Comparison of ENCODE assay signal across 13 cellular contexts in the genomic region with DNA sequence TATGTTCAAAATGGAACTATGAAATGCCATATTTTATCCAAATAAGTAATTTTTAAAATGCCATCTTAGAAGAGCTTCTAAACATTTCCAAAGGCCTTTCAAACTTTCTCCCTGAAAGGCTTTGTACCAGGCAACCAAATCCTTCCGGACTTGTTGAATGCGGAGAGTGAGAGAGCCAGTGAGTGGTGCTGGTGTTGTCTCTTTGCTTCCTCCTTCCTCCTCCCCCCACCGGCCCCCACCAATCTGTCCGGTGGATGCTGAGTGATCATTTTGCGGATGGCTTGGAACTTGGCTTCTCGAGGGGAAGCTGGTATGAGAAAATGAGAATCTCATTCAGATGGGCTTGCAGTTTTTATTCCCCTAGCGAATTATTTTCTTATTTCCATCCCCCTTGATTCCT.
DNase-seq lines count a peak whose midpoint lies in the region; ATAC-seq, FAIRE-seq and TF ChIP-seq lines count a peak whose summit lies in the region.
"Had no signal": no experiment of that assay in that cellular context is flagged by ENCODE, and none has a peak within 500 bp of the region (broad histone marks: within the 10 kb centered on the region; RNA-seq: fewer than 3 reads in every experiment).

No MANE protein-coding gene starts in this region.

- H3K4me2 ChIP-seq in PC-9 (peak overlapping the region; percentile 76), fibroblast of lung (ENCODE audit: extremely low read depth, insufficient read depth, low read length) (peak overlapping the region; percentile 73)

- peak overlapping the region; percentile 14 for H2AFZ ChIP-seq in PC-9
- peak overlapping the region; percentile 15 for H2AFZ ChIP-seq in fibroblast of lung (ENCODE audit: low read length)

- H3K79me2 ChIP-seq in PC-9 (ENCODE audit: low read depth) (0 out of 2 replicates have a peak, but pooled peaks cover 9% of the 10 kb centered on the region), fibroblast of lung (ENCODE audit: control insufficient read depth, insufficient read depth, low read length) (no peaks in the 10 kb centered on the region)

- no peaks in the 10 kb centered on the region for H3K9me3 Mint-ChIP-seq in CD4-positive, alpha-beta T cell
- H3K9me3 Mint-ChIP-seq: dendritic cell treated with granulocyte-macrophage colony-stimulating factor and Interleukin-4, amounts not matched to agents 40 ng/mL and 50 ng/mL, for 4 days had no signal

- no peak overlapping the region for H3K9ac ChIP-seq in fibroblast of lung (ENCODE audit: insufficient read depth, low read length)

- intact Hi-C loops in PC-9 (cut with micrococcal nuclease; ENCODE audit: unreplicated experiment) = loop anchor here (1.0 kb wide), 1 partner anchor 114 kb away; no protein-coding TSS in a partner anchor
- intact Hi-C loops in prostate gland (cut with DNase I) = loop anchor here (5.0 kb wide), 1 partner anchor 46 kb away; no protein-coding TSS in a partner anchor
- intact Hi-C loops in CD4-positive, alpha-beta T cell (cut with DNase I, micrococcal nuclease) = no loop called here

- H3K4me1 ChIP-seq in PC-9 (replicated peaks; ENCODE audit: insufficient read depth) (peaks cover 92% of the 10 kb centered on the region), fibroblast of lung (ENCODE audit: control insufficient read depth, extremely low read depth, insufficient read depth, low read length) (peaks cover 5% of the 10 kb centered on the region), prostate gland (replicated peaks) (peaks cover 3% of the 10 kb centered on the region)

- H3K36me3 Mint-ChIP-seq in CD4-positive, alpha-beta T cell (ENCODE audit: low read depth) = no peaks in the 10 kb centered on the region

- WGBS in prostate gland = 28% methylated on average over 7 of the region's 7 CpGs

- BruUV-seq in PC-9 (replicated peaks; lab: Mats Ljungman, UMichigan) = no TSS peak

- no peak for TF ChIP-seq CTCF in PC-9 (conservative IDR thresholded peaks at IDR 0.05)
- TF ChIP-seq CTCF in fibroblast of lung (conservative IDR thresholded peaks at IDR 0.05 in 1 of 2, IDR thresholded peaks at IDR 0.05 in 1 of 2; ENCODE audit: low read depth in 1 of 2, low read length in 2 of 2) = no peak
- TF ChIP-seq CTCF in prostate gland (IDR thresholded peaks at IDR 0.05) = no peak
- TF ChIP-seq CTCF in CD4-positive, alpha-beta T cell (IDR thresholded peaks at IDR 0.05) = no peak

- H4K20me1 ChIP-seq in PC-9 (ENCODE audit: insufficient read depth) = no peaks in the 10 kb centered on the region
- H4K20me1 ChIP-seq in fibroblast of lung (ENCODE audit: control insufficient read depth, extremely low read depth, insufficient read depth, low read length) = no peaks in the 10 kb centered on the region

- no peaks in the 10 kb centered on the region for H3K36me3 ChIP-seq in PC-9 (ENCODE audit: low read depth)
- no peaks in the 10 kb centered on the region for H3K36me3 ChIP-seq in fibroblast of lung (ENCODE audit: control insufficient read depth, insufficient read depth, low read length)
- no peaks in the 10 kb centered on the region for H3K36me3 ChIP-seq in prostate gland

- POLR2A ChIA-PET in PC-9 (lab: Charles Lee; ENCODE audit: unreplicated experiment) = interaction anchor here (1.0 kb wide), 1 partner anchor 19 kb away, joined by 11 read pairs; no protein-coding TSS in a partner anchor
- POLR2A ChIA-PET in CD4-positive, alpha-beta T cell (lab: Charles Lee) = no interaction called here

- DNase-seq in Daoy (ENCODE audit: low read depth) = peak; percentile 79
- peak in 1 of 2 experiments; percentile 34 for DNase-seq in PC-9
- DNase-seq in fibroblast of lung (ENCODE audit: low read depth in 2 of 2) = peak; percentile 47 to 64
- no peak for DNase-seq in prostate gland (ENCODE audit: low spot score)
- DNase-seq in CD4-positive, alpha-beta T cell = no peak
- no peak for DNase-seq in frontal cortex (ENCODE audit: low spot score in 2 of 2)
- DNase-seq: DMS79; left cardiac atrium; SIG-M5; stimulated activated CD4-positive, alpha-beta T cell treated with anti-CD3 and anti-CD28 coated beads, Interleukin-4, amount 100 ng/mL, for 1 hour had no signal

- H3K27me3 ChIP-seq in PC-9 (ENCODE audit: insufficient read depth, low read depth) (no peaks in the 10 kb centered on the region), fibroblast of lung (ENCODE audit: control insufficient read depth, insufficient read depth, low read length) (no peaks in the 10 kb centered on the region), prostate gland (replicated peaks; ENCODE audit: insufficient read depth) (no peaks in the 10 kb centered on the region)
- H3K27me3 ChIP-seq in CD4-positive, alpha-beta T cell (ENCODE audit: control insufficient read depth, insufficient read depth, low read length) = peaks cover 43% of the 10 kb centered on the region

- no peak overlapping the region for H3K27ac Mint-ChIP-seq in CD4-positive, alpha-beta T cell
- H3K27ac Mint-ChIP-seq: dendritic cell treated with granulocyte-macrophage colony-stimulating factor and Interleukin-4, amounts not matched to agents 40 ng/mL and 50 ng/mL, for 4 days had no signal

- no peak for FAIRE-seq in frontal cortex (lab: Jason Lieb, UNC)

- peak overlapping the region; percentile 35; the same call in 1 of the 2 replicates for H3K4me3 ChIP-seq in PC-9
- peak overlapping the region in 2 of 4 experiments; percentile 32 to 33 for H3K4me3 ChIP-seq in fibroblast of lung (replicated peaks in 1 of 4; ENCODE audit: control extremely low read depth in 1 of 4, insufficient read depth in 1 of 4, low read depth in 3 of 4, low read length in 4 of 4)
- H3K4me3 ChIP-seq in prostate gland = no peak overlapping the region

- no peak overlapping the region for H3K4me3 Mint-ChIP-seq in CD4-positive, alpha-beta T cell
- H3K4me3 Mint-ChIP-seq: dendritic cell treated with granulocyte-macrophage colony-stimulating factor and Interleukin-4, amounts not matched to agents 40 ng/mL and 50 ng/mL, for 4 days had no signal

- ATAC-seq in CD4-positive, alpha-beta T cell (ENCODE audit: poor library complexity) = no peak
- ATAC-seq in HG03521 (IDR thresholded peaks at IDR 0.05; ENCODE audit: unreplicated experiment) (no peak), HG03354 (IDR thresholded peaks at IDR 0.05; ENCODE audit: poor library complexity, severe bottlenecking, unreplicated experiment) (no peak)

- CTCF ChIA-PET in PC-9 (lab: Charles Lee) = interaction anchor here (0.6 to 1.8 kb wide), 3 partner anchors 29 to 806 kb away, joined by 4 to 9 read pairs (median 5); no protein-coding TSS in a partner anchor
- CTCF ChIA-PET in CD4-positive, alpha-beta T cell (lab: Charles Lee) = no interaction called here

- peak overlapping the region; percentile 87 for H3K27ac ChIP-seq in PC-9
- H3K27ac ChIP-seq in fibroblast of lung (ENCODE audit: insufficient read depth, low read length) = peak overlapping the region; percentile 15
- H3K27ac ChIP-seq in prostate gland = peak overlapping the region; percentile 65 to 68
- no peak overlapping the region for H3K27ac ChIP-seq in CD4-positive, alpha-beta T cell (ENCODE audit: low read depth, low read length)

- H3K4me1 Mint-ChIP-seq in CD4-positive, alpha-beta T cell (ENCODE audit: low read depth) = peaks cover 11% of the 10 kb centered on the region

- no peak for TF ChIP-seq POLR2A in prostate gland (IDR thresholded peaks at IDR 0.05)

- peaks cover 92% of the 10 kb centered on the region for H3K27me3 Mint-ChIP-seq in CD4-positive, alpha-beta T cell

- peaks cover 10% of the 10 kb centered on the region for H3K9me3 ChIP-seq in PC-9 (ENCODE audit: insufficient read depth, low read depth)
- H3K9me3 ChIP-seq in fibroblast of lung (ENCODE audit: control insufficient read depth, insufficient read depth, low read depth, low read length) = no peaks in the 10 kb centered on the region
- H3K9me3 ChIP-seq in prostate gland = no peaks in the 10 kb centered on the region
- H3K9me3 ChIP-seq in CD4-positive, alpha-beta T cell (ENCODE audit: control insufficient read depth, low read length) = no peaks in the 10 kb centered on the region

- peaks cover 70% of the 10 kb centered on the region for H3F3A ChIP-seq in PC-9 (ENCODE audit: insufficient read depth, low read depth)

- no peaks in the 10 kb centered on the region for H3K9me2 ChIP-seq in PC-9 (ENCODE audit: insufficient read depth)

Comparison
In these comparisons a context has a peak if more than half of its experiments do, and no peak if none do; other contexts are left out.
1. DNase-seq: peak in Daoy (single experiment) and fibroblast of lung (2 of 2); none in prostate gland (single experiment), CD4-positive, alpha-beta T cell (0 of 10) and frontal cortex (0 of 2).
2. intact Hi-C loops: an anchor here in PC-9 (1.0 kb wide) and prostate gland (5.0 kb wide); none called in CD4-positive, alpha-beta T cell.